10 cellular contexts compared by ENCODE assay signal in the genomic region with DNA sequence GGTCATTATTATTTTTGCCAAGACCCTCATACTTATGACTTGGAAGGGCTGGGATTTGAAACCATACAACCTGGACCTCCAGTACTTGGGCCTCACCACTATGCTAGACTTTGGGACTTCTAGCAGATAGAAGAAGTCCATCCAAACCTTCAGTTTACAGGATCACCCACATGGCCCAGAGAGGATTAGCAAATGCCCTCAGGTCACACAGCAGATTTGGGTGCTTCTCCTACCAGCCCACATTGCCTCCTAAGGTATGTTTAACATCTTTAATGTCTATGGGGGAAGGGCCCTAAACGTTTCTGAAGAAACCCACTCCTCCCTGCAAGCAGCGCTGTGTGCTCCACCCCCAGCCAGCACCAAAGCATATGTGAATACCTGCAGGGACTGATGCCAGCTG. TPM values are rescaled to one million over a fixed set of nuclear protein-coding genes. Genes with fewer than 3 reads are reported as not detected.
"Had no signal": no experiment of that assay in that cellular context is flagged by ENCODE, and none has a peak within 500 bp of the region (broad histone marks: within the 10 kb centered on the region; RNA-seq: fewer than 3 reads in every experiment).

No MANE protein-coding gene starts in this region.

- H3K4me1 ChIP-seq: HAP-1 had no signal

- H3K9me3 ChIP-seq: HAP-1 had no signal

- H3K9me3 Mint-ChIP-seq: HFFc6, IgD-negative memory B cell had no signal

- H3K36me3 Mint-ChIP-seq: IgD-negative memory B cell had no signal

- H3K27ac Mint-ChIP-seq: HFFc6, IgD-negative memory B cell had no signal

- H2AFZ ChIP-seq: GM23248 had no signal

- H3K4me3 Mint-ChIP-seq: HFFc6, IgD-negative memory B cell had no signal

- H3K4me3 ChIP-seq: GM23248, HAP-1 had no signal

- H3K36me3 ChIP-seq: HAP-1 had no signal

- H3K27ac ChIP-seq: GM23248, HL-60 had no signal

- H3K9ac ChIP-seq: GM23248 had no signal

- ATAC-seq: HCT116 had no signal

- DNase-seq: GM23248, GOT3, H7, HFFc6 had no signal

RNA-seq across cellular contexts. Expression of a gene that starts 32.9 kb away (rescaled TPM):
- total RNA-seq: GM23248, H4, H7, HFFc6, HT1080 had no signal
- polyA plus RNA-seq: GM23248, IgD-negative memory B cell had no signal
